1 cellular context compared by ENCODE assay signal in the genomic region with DNA sequence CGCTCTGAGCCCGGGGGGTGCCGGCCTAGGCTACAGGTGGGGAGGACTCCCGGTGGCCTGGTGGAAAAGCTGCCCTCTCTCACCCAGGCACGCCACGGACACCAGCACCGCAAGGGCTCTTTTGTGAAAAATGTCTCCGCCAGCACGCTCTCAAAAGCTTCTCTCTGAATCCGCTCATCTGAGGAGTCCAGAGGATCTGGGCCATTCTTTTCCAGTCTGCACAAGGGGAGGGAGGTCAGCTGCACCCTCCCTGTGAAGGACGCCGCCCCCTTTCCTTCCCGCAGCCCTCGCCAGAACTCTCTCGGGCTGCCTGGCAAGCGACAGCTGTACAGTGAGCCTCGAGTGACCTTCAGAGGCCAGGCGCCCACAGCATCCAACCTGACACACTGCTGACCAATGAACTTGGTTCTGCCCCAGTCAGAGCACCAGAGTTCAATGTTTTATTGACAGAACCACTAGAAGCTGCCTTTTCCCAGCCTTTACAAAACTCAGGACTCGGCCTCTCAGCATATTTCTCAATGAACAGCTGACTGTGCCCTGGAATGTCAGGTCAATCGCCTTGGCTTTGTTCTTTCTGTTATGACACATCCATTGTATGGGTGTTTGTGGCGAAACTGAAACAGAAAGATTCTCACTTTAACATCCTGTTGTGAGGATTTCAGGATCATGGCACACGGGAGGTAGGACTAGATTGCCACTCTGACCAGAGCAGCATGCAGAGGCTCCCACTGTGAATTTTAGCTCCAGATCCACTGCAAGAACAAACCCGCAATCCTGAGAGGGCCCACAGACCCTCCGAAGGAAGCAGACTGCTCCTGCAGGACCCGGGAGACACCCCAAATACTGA.
TF ChIP-seq lines count a peak whose summit lies in the region.

No MANE protein-coding gene starts in this region.

TF ChIP-seq in HepG2, 621 proteins besides CTCF, POLR2A, EP300 and RAD21 (continued from another document and continues in another):
- TF ChIP-seq ZNF761 (CRISPR knock-in tag; conservative IDR thresholded peaks at IDR 0.05) (peak; percentile 94), CSRNP2 (CRISPR knock-in tag; conservative IDR thresholded peaks at IDR 0.05; ENCODE audit: low read depth) (no peak), FOXA1 (IDR thresholded peaks at IDR 0.05) (no peak), FOXA1 (CRISPR knock-in tag; IDR thresholded peaks at IDR 0.05) (peak; percentile 89), ZSCAN22 (CRISPR knock-in tag; IDR thresholded peaks at IDR 0.05) (0 out of 2 replicates have a peak, but pooled peaks have one; percentile 28), ZNF512B (CRISPR knock-in tag; IDR thresholded peaks at IDR 0.05; ENCODE audit: borderline replicate concordance) (peak; percentile 99; the same call in 1 of the 2 replicates), THAP9 (CRISPR knock-in tag; IDR thresholded peaks at IDR 0.05; ENCODE audit: borderline replicate concordance) (peak; percentile 72; the same call in 1 of the 2 replicates), IRX3 (CRISPR knock-in tag; IDR thresholded peaks at IDR 0.05; ENCODE audit: borderline replicate concordance, low read depth) (peak; percentile 83), ZNF773 (CRISPR knock-in tag; IDR thresholded peaks at IDR 0.05; ENCODE audit: borderline replicate concordance) (peak; percentile 82), CEBPB (IDR thresholded peaks at IDR 0.05; ENCODE audit: borderline replicate concordance, low read depth, low read length) (peak; percentile 98), TBL1XR1 (IDR thresholded peaks at IDR 0.05; ENCODE audit: borderline replicate concordance, low read length, partially characterized antibody) (peak; percentile 100), PITX1 (CRISPR knock-in tag; IDR thresholded peaks at IDR 0.05) (peak; percentile 96), ZKSCAN1 (IDR thresholded peaks at IDR 0.05; ENCODE audit: low read length) (no peak), MAF1 (CRISPR knock-in tag; IDR thresholded peaks at IDR 0.05; ENCODE audit: borderline replicate concordance) (peak; percentile 89; the same call in 1 of the 2 replicates), ZNF383 (CRISPR knock-in tag; IDR thresholded peaks at IDR 0.05; ENCODE audit: borderline replicate concordance) (no peak), SMARCC2 (IDR thresholded peaks at IDR 0.05) (no peak), SRSF4 (IDR thresholded peaks at IDR 0.05; ENCODE audit: low read depth, low read length, poor library complexity, severe bottlenecking) (no peak), RFX1 (IDR thresholded peaks at IDR 0.05) (no peak), SKI (IDR thresholded peaks at IDR 0.05; ENCODE audit: partially characterized antibody) (peak; percentile 100), ZNF276 (CRISPR knock-in tag; IDR thresholded peaks at IDR 0.05; ENCODE audit: low read depth) (0 out of 2 replicates have a peak, but pooled peaks have one; percentile 89), RORA (CRISPR knock-in tag; IDR thresholded peaks at IDR 0.05) (no peak), TCF7L2 (IDR thresholded peaks at IDR 0.05; ENCODE audit: low read depth, low read length) (peak; percentile 75; the same call in 1 of the 2 replicates), ARNT (IDR thresholded peaks at IDR 0.05) (no peak), KAT7 (CRISPR knock-in tag; IDR thresholded peaks at IDR 0.05; ENCODE audit: borderline replicate concordance) (no peak; the same call in 1 of the 2 replicates), TCF12 (IDR thresholded peaks at IDR 0.05) (no peak), TCF12 (CRISPR knock-in tag; IDR thresholded peaks at IDR 0.05) (peak; percentile 96), ZNF672 (CRISPR knock-in tag; IDR thresholded peaks at IDR 0.05) (no peak), ZBTB20 (CRISPR knock-in tag; IDR thresholded peaks at IDR 0.05; ENCODE audit: borderline replicate concordance, low read depth) (peak; percentile 98), FOXK1 (CRISPR knock-in tag; IDR thresholded peaks at IDR 0.05; ENCODE audit: borderline replicate concordance, low read depth) (peak; percentile 100), ZNF24 (IDR thresholded peaks at IDR 0.05) (peak; percentile 52), GATAD1 (CRISPR knock-in tag; IDR thresholded peaks at IDR 0.05) (peak; percentile 84), ATRX (CRISPR knock-in tag; IDR thresholded peaks at IDR 0.05; ENCODE audit: borderline replicate concordance) (no peak), ARID2 (CRISPR knock-in tag; IDR thresholded peaks at IDR 0.05; ENCODE audit: borderline replicate concordance) (0 out of 2 replicates have a peak, but pooled peaks have one; percentile 71), CREBL2 (CRISPR knock-in tag; IDR thresholded peaks at IDR 0.05; ENCODE audit: borderline replicate concordance) (0 out of 2 replicates have a peak, but pooled peaks have one; percentile 45)
- TF ChIP-seq, protein P1, sequence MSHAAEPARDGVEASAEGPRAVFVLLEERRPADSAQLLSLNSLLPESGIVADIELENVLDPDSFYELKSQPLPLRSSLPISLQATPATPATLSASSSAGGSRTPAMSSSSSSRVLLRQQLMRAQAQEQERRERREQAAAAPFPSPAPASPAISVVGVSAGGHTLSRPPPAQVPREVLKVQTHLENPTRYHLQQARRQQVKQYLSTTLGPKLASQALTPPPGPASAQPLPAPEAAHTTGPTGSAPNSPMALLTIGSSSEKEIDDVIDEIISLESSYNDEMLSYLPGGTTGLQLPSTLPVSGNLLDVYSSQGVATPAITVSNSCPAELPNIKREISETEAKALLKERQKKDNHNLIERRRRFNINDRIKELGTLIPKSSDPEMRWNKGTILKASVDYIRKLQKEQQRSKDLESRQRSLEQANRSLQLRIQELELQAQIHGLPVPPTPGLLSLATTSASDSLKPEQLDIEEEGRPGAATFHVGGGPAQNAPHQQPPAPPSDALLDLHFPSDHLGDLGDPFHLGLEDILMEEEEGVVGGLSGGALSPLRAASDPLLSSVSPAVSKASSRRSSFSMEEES (CRISPR knock-in tag; IDR thresholded peaks at IDR 0.05): peak; percentile 97
- TF ChIP-seq, protein P2, sequence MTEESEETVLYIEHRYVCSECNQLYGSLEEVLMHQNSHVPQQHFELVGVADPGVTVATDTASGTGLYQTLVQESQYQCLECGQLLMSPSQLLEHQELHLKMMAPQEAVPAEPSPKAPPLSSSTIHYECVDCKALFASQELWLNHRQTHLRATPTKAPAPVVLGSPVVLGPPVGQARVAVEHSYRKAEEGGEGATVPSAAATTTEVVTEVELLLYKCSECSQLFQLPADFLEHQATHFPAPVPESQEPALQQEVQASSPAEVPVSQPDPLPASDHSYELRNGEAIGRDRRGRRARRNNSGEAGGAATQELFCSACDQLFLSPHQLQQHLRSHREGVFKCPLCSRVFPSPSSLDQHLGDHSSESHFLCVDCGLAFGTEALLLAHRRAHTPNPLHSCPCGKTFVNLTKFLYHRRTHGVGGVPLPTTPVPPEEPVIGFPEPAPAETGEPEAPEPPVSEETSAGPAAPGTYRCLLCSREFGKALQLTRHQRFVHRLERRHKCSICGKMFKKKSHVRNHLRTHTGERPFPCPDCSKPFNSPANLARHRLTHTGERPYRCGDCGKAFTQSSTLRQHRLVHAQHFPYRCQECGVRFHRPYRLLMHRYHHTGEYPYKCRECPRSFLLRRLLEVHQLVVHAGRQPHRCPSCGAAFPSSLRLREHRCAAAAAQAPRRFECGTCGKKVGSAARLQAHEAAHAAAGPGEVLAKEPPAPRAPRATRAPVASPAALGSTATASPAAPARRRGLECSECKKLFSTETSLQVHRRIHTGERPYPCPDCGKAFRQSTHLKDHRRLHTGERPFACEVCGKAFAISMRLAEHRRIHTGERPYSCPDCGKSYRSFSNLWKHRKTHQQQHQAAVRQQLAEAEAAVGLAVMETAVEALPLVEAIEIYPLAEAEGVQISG (CRISPR knock-in tag; IDR thresholded peaks at IDR 0.05): peak; percentile 92; the same call in 1 of the 2 replicates
- TF ChIP-seq, protein P3, sequence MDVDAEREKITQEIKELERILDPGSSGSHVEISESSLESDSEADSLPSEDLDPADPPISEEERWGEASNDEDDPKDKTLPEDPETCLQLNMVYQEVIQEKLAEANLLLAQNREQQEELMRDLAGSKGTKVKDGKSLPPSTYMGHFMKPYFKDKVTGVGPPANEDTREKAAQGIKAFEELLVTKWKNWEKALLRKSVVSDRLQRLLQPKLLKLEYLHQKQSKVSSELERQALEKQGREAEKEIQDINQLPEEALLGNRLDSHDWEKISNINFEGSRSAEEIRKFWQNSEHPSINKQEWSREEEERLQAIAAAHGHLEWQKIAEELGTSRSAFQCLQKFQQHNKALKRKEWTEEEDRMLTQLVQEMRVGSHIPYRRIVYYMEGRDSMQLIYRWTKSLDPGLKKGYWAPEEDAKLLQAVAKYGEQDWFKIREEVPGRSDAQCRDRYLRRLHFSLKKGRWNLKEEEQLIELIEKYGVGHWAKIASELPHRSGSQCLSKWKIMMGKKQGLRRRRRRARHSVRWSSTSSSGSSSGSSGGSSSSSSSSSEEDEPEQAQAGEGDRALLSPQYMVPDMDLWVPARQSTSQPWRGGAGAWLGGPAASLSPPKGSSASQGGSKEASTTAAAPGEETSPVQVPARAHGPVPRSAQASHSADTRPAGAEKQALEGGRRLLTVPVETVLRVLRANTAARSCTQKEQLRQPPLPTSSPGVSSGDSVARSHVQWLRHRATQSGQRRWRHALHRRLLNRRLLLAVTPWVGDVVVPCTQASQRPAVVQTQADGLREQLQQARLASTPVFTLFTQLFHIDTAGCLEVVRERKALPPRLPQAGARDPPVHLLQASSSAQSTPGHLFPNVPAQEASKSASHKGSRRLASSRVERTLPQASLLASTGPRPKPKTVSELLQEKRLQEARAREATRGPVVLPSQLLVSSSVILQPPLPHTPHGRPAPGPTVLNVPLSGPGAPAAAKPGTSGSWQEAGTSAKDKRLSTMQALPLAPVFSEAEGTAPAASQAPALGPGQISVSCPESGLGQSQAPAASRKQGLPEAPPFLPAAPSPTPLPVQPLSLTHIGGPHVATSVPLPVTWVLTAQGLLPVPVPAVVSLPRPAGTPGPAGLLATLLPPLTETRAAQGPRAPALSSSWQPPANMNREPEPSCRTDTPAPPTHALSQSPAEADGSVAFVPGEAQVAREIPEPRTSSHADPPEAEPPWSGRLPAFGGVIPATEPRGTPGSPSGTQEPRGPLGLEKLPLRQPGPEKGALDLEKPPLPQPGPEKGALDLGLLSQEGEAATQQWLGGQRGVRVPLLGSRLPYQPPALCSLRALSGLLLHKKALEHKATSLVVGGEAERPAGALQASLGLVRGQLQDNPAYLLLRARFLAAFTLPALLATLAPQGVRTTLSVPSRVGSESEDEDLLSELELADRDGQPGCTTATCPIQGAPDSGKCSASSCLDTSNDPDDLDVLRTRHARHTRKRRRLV (CRISPR knock-in tag; IDR thresholded peaks at IDR 0.05): peak; percentile 92; the same call in 1 of the 2 replicates
